14 cellular contexts compared by ENCODE assay signal in genomic region chr20:48949304-48950170, GRCh38. TPM values are rescaled to one million over a fixed set of nuclear protein-coding genes. Genes with fewer than 3 reads are reported as not detected.
DNase-seq lines count a peak whose midpoint lies in the region; TF ChIP-seq lines count a peak whose summit lies in the region.
"Had no signal": no experiment of that assay in that cellular context is flagged by ENCODE, and none has a peak within 500 bp of the region (broad histone marks: within the 10 kb centered on the region; RNA-seq: fewer than 3 reads in every experiment).

No MANE protein-coding gene starts in this region.

- POLR2A ChIA-PET in MCF 10A (lab: Yijun Ruan, JAX), result interaction anchor here (0.7 to 2.9 kb wide), 3 partner anchors 9 to 223 kb away, joined by 4 to 8 read pairs (median 5); partner anchors contain the start of gene ARFGEF2

- no peaks in the 10 kb centered on the region for H3K4me1 Mint-ChIP-seq in MCF 10A (ENCODE audit: insufficient read depth, unreplicated experiment)

- TF ChIP-seq CTCF in OCI-LY1 (IDR thresholded peaks at IDR 0.05; ENCODE audit: low read length), result 0 out of 2 replicates have a peak, but pooled peaks have one; percentile 11
- TF ChIP-seq CTCF in thyroid gland (IDR thresholded peaks at IDR 0.05), result peak in 2 of 6 experiments; percentile 5 to 33
- TF ChIP-seq CTCF in MCF 10A (IDR thresholded peaks at IDR 0.05; ENCODE audit: unreplicated experiment), result no peak

- H3K27ac ChIP-seq in OCI-LY1 (ENCODE audit: low read depth, low read length, poor library complexity, severe bottlenecking) (no peak overlapping the region), thyroid gland (peak overlapping the region; percentile 59 to 80 (median 71))
- H3K27ac ChIP-seq: 22Rv1, heart right ventricle, sigmoid colon had no signal

- H3K4me1 ChIP-seq in OCI-LY1 (ENCODE audit: insufficient read depth, low read length, severe bottlenecking), result no peaks in the 10 kb centered on the region
- H3K4me1 ChIP-seq in thyroid gland, result peaks cover 27 to 44% of the 10 kb centered on the region in 2 donors

- H3K36me3 Mint-ChIP-seq in MCF 10A (ENCODE audit: insufficient read depth, unreplicated experiment), result peaks cover 55% of the 10 kb centered on the region

- CTCF ChIA-PET in MCF 10A (lab: Yijun Ruan, JAX), result interaction anchor here (0.5 to 1.4 kb wide), 3 partner anchors 292 to 1800 kb away, joined by 3 to 11 read pairs (median 5); no protein-coding TSS in a partner anchor

- no peaks in the 10 kb centered on the region for H3K9me3 Mint-ChIP-seq in MCF 10A (ENCODE audit: unreplicated experiment)

- H3K9me3 ChIP-seq in OCI-LY1 (ENCODE audit: low read length) (no peaks in the 10 kb centered on the region), thyroid gland (no peaks in the 10 kb centered on the region)
- H3K9me3 ChIP-seq: heart right ventricle, sigmoid colon had no signal

- H3K4me3 ChIP-seq in OCI-LY1 (ENCODE audit: low read depth, low read length, poor library complexity, severe bottlenecking) (no peak overlapping the region), thyroid gland (replicated peaks in 1 of 3) (no peak overlapping the region)
- H3K4me3 ChIP-seq: heart right ventricle, sigmoid colon had no signal

- H3K79me2 ChIP-seq in OCI-LY1 (ENCODE audit: insufficient read depth, low read length), result no peaks in the 10 kb centered on the region

- no peaks in the 10 kb centered on the region for H3K27me3 ChIP-seq in OCI-LY1 (ENCODE audit: insufficient read depth, low read length)
- no peaks in the 10 kb centered on the region for H3K27me3 ChIP-seq in thyroid gland
- H3K27me3 ChIP-seq: heart right ventricle, sigmoid colon had no signal

- H3K9ac ChIP-seq in OCI-LY1 (ENCODE audit: low read length), result no peak overlapping the region

- BruUV-seq in MCF 10A (replicated peaks; lab: Mats Ljungman, UMichigan), result no TSS peak

- DNase-seq in DMS 273 (lab: John Stamatoyannopoulos, UW; ENCODE audit: unreplicated experiment) (peak; percentile 16), DMS 273 treated with DMSO at 0.1 percent for 48 hours (lab: John Stamatoyannopoulos, UW) (no peak), erythroblast (lab: John Stamatoyannopoulos, UW) (peak; percentile 9 to 15), thyroid gland (peak; percentile 89 to 90), NCI-H1694 (lab: John Stamatoyannopoulos, UW) (no peak), MCF 10A (ENCODE audit: unreplicated experiment) (no peak), NK-92 (lab: John Stamatoyannopoulos, UW; ENCODE audit: unreplicated experiment) (no peak)
- DNase-seq: activated CD8-positive, alpha-beta memory T cell treated with anti-CD3 and anti-CD28 coated beads for 24 hours; heart right ventricle; MV-4-11; NCI-H345; sigmoid colon had no signal

- no peaks in the 10 kb centered on the region for H3F3A ChIP-seq in OCI-LY1 (ENCODE audit: insufficient read depth, low read length)

- H3K4me2 ChIP-seq in OCI-LY1 (ENCODE audit: low read length), result no peak overlapping the region

- WGBS in thyroid gland, 2 donors, result 31 to 47% methylated on average over 7 of the region's 7 CpGs

- peaks cover 52% of the 10 kb centered on the region for H3K36me3 ChIP-seq in OCI-LY1 (ENCODE audit: insufficient read depth, low read length)
- H3K36me3 ChIP-seq in thyroid gland, result peaks cover 29 to 36% of the 10 kb centered on the region in 2 donors

- H3K27ac Mint-ChIP-seq in MCF 10A (ENCODE audit: low read depth, unreplicated experiment), result no peak overlapping the region

- TF ChIP-seq POLR2A in erythroblast (IDR thresholded peaks at IDR 0.05; ENCODE audit: low read length) (no peak), thyroid gland (IDR thresholded peaks at IDR 0.05) (peak in 1 of 2 donors; percentile 52)

- no peak overlapping the region for H3K4me3 Mint-ChIP-seq in MCF 10A (ENCODE audit: unreplicated experiment)

- no peak overlapping the region for H2AFZ ChIP-seq in OCI-LY1 (ENCODE audit: low read length)

- H3K27me3 Mint-ChIP-seq in MCF 10A (ENCODE audit: insufficient read depth, unreplicated experiment), result no peaks in the 10 kb centered on the region

- H3K9me2 ChIP-seq in OCI-LY1 (ENCODE audit: low read depth, low read length), result no peaks in the 10 kb centered on the region

- intact Hi-C loops in thyroid gland (cut with DNase I) (no loop called here), MCF 10A (cut with micrococcal nuclease) (no loop called here)

- no peaks in the 10 kb centered on the region for H4K20me1 ChIP-seq in OCI-LY1 (ENCODE audit: insufficient read depth, low read length)

RNA-seq across cellular contexts. Expression of gene ARFGEF2, which starts 28.0 kb away (rescaled TPM):
- total RNA-seq in thyroid gland, result 100 to 1,000 TPM in 2 of 4 donors, 10 to 100 TPM in 2; 92.3 to 131 (median 101) TPM
- 30.3 and 33.5 TPM in 2 replicates for total RNA-seq in MCF 10A (2022)

Comparison
In these comparisons a context has a peak if more than half of its experiments do, and no peak if none do; other contexts are left out.
1. DNase-seq: peak in DMS 273 (single experiment), erythroblast (2 of 2) and thyroid gland (2 of 2); none in DMS 273 treated with DMSO at 0.1 percent for 48 hours (single experiment), NCI-H1694 (single experiment), MCF 10A (single experiment) and NK-92 (single experiment).